2 cellular contexts compared by ENCODE assay signal in the genomic region with DNA sequence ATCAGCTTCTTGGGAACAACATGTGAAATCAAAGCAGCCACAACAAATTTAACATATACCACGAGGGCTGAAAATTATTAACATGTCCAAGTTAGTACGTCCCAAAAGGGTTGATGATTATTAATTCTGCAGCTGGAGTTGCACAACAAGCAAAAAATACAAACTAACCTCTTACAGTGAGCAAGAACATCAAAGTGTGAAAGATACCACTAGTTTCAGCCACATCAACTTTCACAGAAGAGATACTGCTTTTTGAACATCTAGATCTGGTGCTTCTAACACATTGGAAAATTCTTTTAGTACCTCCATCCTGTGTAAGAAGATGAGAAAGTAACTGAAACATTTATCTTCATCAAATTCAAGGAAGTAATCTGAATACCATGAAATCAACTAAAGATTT.
TF ChIP-seq lines count a peak whose summit lies in the region.

No MANE protein-coding gene starts in this region.

TF ChIP-seq in HCT116, 20 proteins besides CTCF, POLR2A, EP300 and RAD21 (continued from another document):
- TF ChIP-seq TCF7L2 (IDR thresholded peaks at IDR 0.05; ENCODE audit: borderline replicate concordance, extremely low read depth, insufficient read depth, insufficient read length) (no peak), YY1 (IDR thresholded peaks at IDR 0.05; ENCODE audit: extremely low read depth, insufficient replicate concordance, low read depth, low read length) (no peak), ELF1 (IDR thresholded peaks at IDR 0.05; ENCODE audit: borderline replicate concordance, low read depth) (no peak), CEBPB (IDR thresholded peaks at IDR 0.05; ENCODE audit: low read depth) (no peak), CBX3 (IDR thresholded peaks at IDR 0.05; ENCODE audit: low read depth) (no peak), REST (IDR thresholded peaks at IDR 0.05; ENCODE audit: low read depth) (no peak), EZH2phosphoT487 (IDR thresholded peaks at IDR 0.05; ENCODE audit: borderline replicate concordance) (no peak), EGR1 (IDR thresholded peaks at IDR 0.05; ENCODE audit: low read depth) (no peak), ZFX (IDR thresholded peaks at IDR 0.05) (no peak), POLR2AphosphoS5 (IDR thresholded peaks at IDR 0.05; ENCODE audit: low read depth, low read length) (no peak), ZNF274 (IDR thresholded peaks at IDR 0.05; ENCODE audit: low read depth, low read length) (no peak), SP1 (IDR thresholded peaks at IDR 0.05; ENCODE audit: low read depth) (no peak), SIN3A (IDR thresholded peaks at IDR 0.05; ENCODE audit: low read depth) (no peak), FOSL1 (IDR thresholded peaks at IDR 0.05; ENCODE audit: low read depth) (no peak)

TF ChIP-seq in GM12878, 131 proteins besides CTCF, POLR2A, EP300 and RAD21 (continued from another document):
- no peak for TF ChIP-seq E4F1 (IDR thresholded peaks at IDR 0.05; ENCODE audit: borderline replicate concordance, partially characterized antibody)
- no peak for TF ChIP-seq HCFC1 (IDR thresholded peaks at IDR 0.05; ENCODE audit: low read length)
- TF ChIP-seq LARP7 (IDR thresholded peaks at IDR 0.05), result no peak
- no peak for TF ChIP-seq GATAD2B (conservative IDR thresholded peaks at IDR 0.05; ENCODE audit: low read depth)
- TF ChIP-seq IKZF1 (conservative IDR thresholded peaks at IDR 0.05), result no peak
- TF ChIP-seq, protein P1, sequence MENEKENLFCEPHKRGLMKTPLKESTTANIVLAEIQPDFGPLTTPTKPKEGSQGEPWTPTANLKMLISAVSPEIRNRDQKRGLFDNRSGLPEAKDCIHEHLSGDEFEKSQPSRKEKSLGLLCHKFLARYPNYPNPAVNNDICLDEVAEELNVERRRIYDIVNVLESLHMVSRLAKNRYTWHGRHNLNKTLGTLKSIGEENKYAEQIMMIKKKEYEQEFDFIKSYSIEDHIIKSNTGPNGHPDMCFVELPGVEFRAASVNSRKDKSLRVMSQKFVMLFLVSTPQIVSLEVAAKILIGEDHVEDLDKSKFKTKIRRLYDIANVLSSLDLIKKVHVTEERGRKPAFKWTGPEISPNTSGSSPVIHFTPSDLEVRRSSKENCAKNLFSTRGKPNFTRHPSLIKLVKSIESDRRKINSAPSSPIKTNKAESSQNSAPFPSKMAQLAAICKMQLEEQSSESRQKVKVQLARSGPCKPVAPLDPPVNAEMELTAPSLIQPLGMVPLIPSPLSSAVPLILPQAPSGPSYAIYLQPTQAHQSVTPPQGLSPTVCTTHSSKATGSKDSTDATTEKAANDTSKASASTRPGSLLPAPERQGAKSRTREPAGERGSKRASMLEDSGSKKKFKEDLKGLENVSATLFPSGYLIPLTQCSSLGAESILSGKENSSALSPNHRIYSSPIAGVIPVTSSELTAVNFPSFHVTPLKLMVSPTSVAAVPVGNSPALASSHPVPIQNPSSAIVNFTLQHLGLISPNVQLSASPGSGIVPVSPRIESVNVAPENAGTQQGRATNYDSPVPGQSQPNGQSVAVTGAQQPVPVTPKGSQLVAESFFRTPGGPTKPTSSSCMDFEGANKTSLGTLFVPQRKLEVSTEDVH (IDR thresholded peaks at IDR 0.05; ENCODE audit: low read depth, partially characterized antibody), result no peak
- no peak for TF ChIP-seq SUPT20H (IDR thresholded peaks at IDR 0.05; ENCODE audit: borderline replicate concordance, control insufficient read depth, low read depth, low read length)
- TF ChIP-seq, protein P2, sequence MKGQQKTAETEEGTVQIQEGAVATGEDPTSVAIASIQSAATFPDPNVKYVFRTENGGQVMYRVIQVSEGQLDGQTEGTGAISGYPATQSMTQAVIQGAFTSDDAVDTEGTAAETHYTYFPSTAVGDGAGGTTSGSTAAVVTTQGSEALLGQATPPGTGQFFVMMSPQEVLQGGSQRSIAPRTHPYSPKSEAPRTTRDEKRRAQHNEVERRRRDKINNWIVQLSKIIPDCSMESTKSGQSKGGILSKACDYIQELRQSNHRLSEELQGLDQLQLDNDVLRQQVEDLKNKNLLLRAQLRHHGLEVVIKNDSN (IDR thresholded peaks at IDR 0.05; ENCODE audit: borderline replicate concordance, extremely low read length, insufficient read depth, low read depth, low read length), result no peak
- no peak for TF ChIP-seq RFX5 (IDR thresholded peaks at IDR 0.05; ENCODE audit: low read depth, low read length)
- no peak for TF ChIP-seq SRF (IDR thresholded peaks at IDR 0.05; ENCODE audit: low read depth in 2 of 2, low read length in 2 of 2)
- TF ChIP-seq RB1 (IDR thresholded peaks at IDR 0.05; ENCODE audit: borderline replicate concordance), result no peak
- TF ChIP-seq ZNF274 (IDR thresholded peaks at IDR 0.05; ENCODE audit: insufficient read depth, insufficient read length), result no peak
- TF ChIP-seq CBFB (IDR thresholded peaks at IDR 0.05; ENCODE audit: low read depth), result no peak
- no peak for TF ChIP-seq WRNIP1 (IDR thresholded peaks at IDR 0.05; ENCODE audit: borderline replicate concordance, low read depth, low read length)
- no peak for TF ChIP-seq REST (IDR thresholded peaks at IDR 0.05; ENCODE audit: low read depth, low read length)
- TF ChIP-seq PKNOX1 (IDR thresholded peaks at IDR 0.05), result no peak
